In genomic region chr13:32267836-32268439, GRCh38 we compare ENCODE assay signal across 8 cellular contexts. TPM values are rescaled to one million over a fixed set of nuclear protein-coding genes. Genes with fewer than 3 reads are reported as not detected.
DNase-seq lines count a peak whose midpoint lies in the region; ATAC-seq and TF ChIP-seq lines count a peak whose summit lies in the region.

No MANE protein-coding gene starts in this region.

- H3K27ac ChIP-seq in heart left ventricle (no peak overlapping the region), right atrium auricular region (no peak overlapping the region)

- no peak for TF ChIP-seq POLR2A in heart left ventricle (IDR thresholded peaks at IDR 0.05)

- H3K4me1 ChIP-seq in heart left ventricle (peaks cover 4 to 46% (median 26%) of the 10 kb centered on the region in 12 donors), right atrium auricular region (peaks cover 0 to 29% of the 10 kb centered on the region in 2 donors)

- intact Hi-C loops in heart left ventricle (cut with DNase I), result no loop called here

- DNase-seq in heart left ventricle (no peak), right atrium auricular region (ENCODE audit: low spot score) (no peak), epithelial cell of esophagus (ENCODE audit: low read depth) (peak; percentile 66), hypothalamus (lab: John Stamatoyannopoulos, UW) (no peak)
- DNase-seq in activated CD4-positive, alpha-beta T cell treated with anti-CD3 and anti-CD28 coated beads for 48 hours, result peak; percentile 66
- DNase-seq in stimulated activated CD4-positive, alpha-beta T cell treated with anti-CD3 and anti-CD28 coated beads, Interleukin-12 subunit alpha, Interleukin-12 subunit beta, amount 100 ng/mL, for 48 hours (ENCODE audit: low read depth in 2 of 3, low spot score in 1 of 3), result peak in 2 of 3 donors; percentile 3 to 36

- no peak for ATAC-seq in heart left ventricle
- ATAC-seq in HG03280 (IDR thresholded peaks at IDR 0.05; ENCODE audit: unreplicated experiment), result peak; percentile 88
- no peak for ATAC-seq in GM19324 (IDR thresholded peaks at IDR 0.05; ENCODE audit: low FRiP score, unreplicated experiment)

- TF ChIP-seq CTCF in heart left ventricle (IDR thresholded peaks at IDR 0.05) (peak; percentile 11 to 64 (median 44)), right atrium auricular region (IDR thresholded peaks at IDR 0.05) (peak in 1 of 2 donors; percentile 61), epithelial cell of esophagus (IDR thresholded peaks at IDR 0.05; ENCODE audit: insufficient read depth, low read depth, low read length, missing control alignments) (peak; percentile 85)

- H3K9me3 ChIP-seq in heart left ventricle (no peaks in the 10 kb centered on the region), right atrium auricular region (no peaks in the 10 kb centered on the region)

- WGBS in heart left ventricle, 4 donors, result 87 to 92% (median 90%) methylated on average over 7 of the region's 7 CpGs

- peaks cover 0 to 97% (median 54%) of the 10 kb centered on the region in 9 donors for H3K36me3 ChIP-seq in heart left ventricle
- H3K36me3 ChIP-seq in right atrium auricular region, result peaks cover 39% of the 10 kb centered on the region

- H3K4me3 ChIP-seq in heart left ventricle (no peak overlapping the region), right atrium auricular region (no peak overlapping the region), epithelial cell of esophagus (ENCODE audit: low read length) (no peak overlapping the region)

- no peaks in the 10 kb centered on the region for H3K27me3 ChIP-seq in heart left ventricle
- H3K27me3 ChIP-seq in right atrium auricular region, result no peaks in the 10 kb centered on the region

RNA-seq across cellular contexts. Expression of gene ZAR1L, which starts 47.2 kb away (rescaled TPM):
- total RNA-seq in heart left ventricle (not detected), right atrium auricular region (not detected)
- not detected for polyA plus RNA-seq in heart left ventricle

RNA-seq across cellular contexts. Expression of gene BRCA2, which starts 47.4 kb away (rescaled TPM):
- 1 to 10 TPM in 2 of 9 donors, under 1 TPM in 7; 0.13 to 5.2 (median 0.42) TPM for total RNA-seq in heart left ventricle
- under 1 TPM; 0.04 to 0.12 TPM for polyA plus RNA-seq in heart left ventricle
- under 1 TPM; 0.15 to 0.24 TPM for total RNA-seq in right atrium auricular region

Comparison
In these comparisons a context has a peak if more than half of its experiments do, and no peak if none do; other contexts are left out.
1. DNase-seq: peak in activated CD4-positive, alpha-beta T cell treated with anti-CD3 and anti-CD28 coated beads for 48 hours (single experiment), epithelial cell of esophagus (single experiment) and stimulated activated CD4-positive, alpha-beta T cell treated with anti-CD3 and anti-CD28 coated beads, Interleukin-12 subunit alpha, Interleukin-12 subunit beta, amount 100 ng/mL, for 48 hours (2 of 3); none in heart left ventricle (0 of 5), right atrium auricular region (single experiment) and hypothalamus (0 of 51).